1 cellular context compared by ENCODE assay signal in genomic region chr15:38651328-38652038, GRCh38.
TF ChIP-seq lines count a peak whose summit lies in the region.

No MANE protein-coding gene starts in this region.

TF ChIP-seq in GM23338, 12 proteins besides CTCF, POLR2A, EP300 and RAD21 (continued from another document):
- TF ChIP-seq JUNB (IDR thresholded peaks at IDR 0.05; ENCODE audit: unreplicated experiment) (no peak), CREB1 (CRISPR knock-in tag; IDR thresholded peaks at IDR 0.05; ENCODE audit: low read depth) (no peak), EZH2 (IDR thresholded peaks at IDR 0.05; ENCODE audit: low read depth, unreplicated experiment) (no peak), POLR2AphosphoS5 (IDR thresholded peaks at IDR 0.05; ENCODE audit: low read depth) (no peak), ZNF331 (CRISPR knock-in tag; IDR thresholded peaks at IDR 0.05; ENCODE audit: low read depth) (no peak), ETS1 (IDR thresholded peaks at IDR 0.05) (no peak)
